In genomic region chr10:88343761-88344484, GRCh38 we compare ENCODE assay signal across 1 cellular context.
TF ChIP-seq lines count a peak whose summit lies in the region.

No MANE protein-coding gene starts in this region.

TF ChIP-seq in HepG2, 621 proteins besides CTCF, POLR2A, EP300 and RAD21 (continued from another document):
- no peak for TF ChIP-seq ZNF280D (CRISPR knock-in tag; IDR thresholded peaks at IDR 0.05)
